Comparison of ENCODE assay signal across 1 cellular context in the genomic region with DNA sequence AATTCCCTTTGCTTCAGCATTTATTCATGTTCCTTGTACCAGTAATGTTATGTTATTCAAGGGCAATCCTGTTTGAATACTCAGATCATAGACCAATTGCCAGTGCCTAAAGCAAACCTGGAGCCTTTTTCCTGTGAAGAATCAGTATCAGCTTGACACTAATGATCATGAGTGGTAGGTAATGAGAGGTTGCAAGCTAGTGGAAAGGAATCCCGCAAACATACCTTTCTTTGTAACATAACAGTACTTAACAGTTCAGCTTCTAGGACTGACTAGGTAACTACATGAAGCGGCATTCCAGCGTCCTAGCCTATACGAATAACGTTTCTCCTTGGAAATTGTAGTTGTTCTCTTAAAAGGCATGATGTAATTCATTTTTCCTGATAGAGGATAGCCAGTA.
TF ChIP-seq lines count a peak whose summit lies in the region.

No MANE protein-coding gene starts in this region.

TF ChIP-seq in HEK293, 187 proteins besides CTCF, POLR2A, EP300 and RAD21 (continued from another document):
- TF ChIP-seq TRIM28 (IDR thresholded peaks at IDR 0.05; ENCODE audit: borderline replicate concordance, low read length) = peak; percentile 82
- no peak for TF ChIP-seq ZNF776 (tag by site-specific recombination; IDR thresholded peaks at IDR 0.05; ENCODE audit: borderline replicate concordance)
- no peak for TF ChIP-seq ZNF544 (tag by site-specific recombination; IDR thresholded peaks at IDR 0.05)
- no peak for TF ChIP-seq ZNF2 (tag by site-specific recombination; IDR thresholded peaks at IDR 0.05)
- no peak for TF ChIP-seq ZNF214 (tag by site-specific recombination; IDR thresholded peaks at IDR 0.05; ENCODE audit: borderline replicate concordance)
